In the genomic region with DNA sequence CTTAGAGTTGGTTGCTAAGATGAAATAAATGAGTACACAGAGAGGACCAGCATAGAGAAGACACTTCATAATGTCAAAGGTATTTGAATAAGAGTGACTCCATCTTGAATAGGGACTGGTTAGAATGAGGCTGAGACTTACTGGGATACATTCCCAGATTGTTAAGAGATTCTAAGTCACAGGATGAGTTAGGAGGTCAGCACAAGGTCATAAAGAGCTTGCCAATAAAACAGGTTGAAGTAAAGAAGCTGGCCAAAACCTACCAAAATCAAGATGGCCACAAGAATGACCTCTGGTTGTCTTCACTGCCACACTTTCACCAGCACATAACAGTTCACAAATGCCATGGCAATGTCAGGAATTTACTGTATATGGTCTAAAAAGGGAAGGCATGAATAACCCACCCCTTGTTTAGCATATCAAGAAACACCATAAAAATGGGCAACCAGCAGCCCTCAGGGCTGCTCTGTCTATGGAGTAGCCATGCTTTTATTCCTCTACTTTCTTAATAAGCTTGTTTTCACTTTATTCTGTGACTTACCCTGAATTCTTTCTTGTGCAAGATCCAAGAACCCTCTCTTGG, we compare ENCODE assay signal across 14 cellular contexts. TPM values are rescaled to one million over a fixed set of nuclear protein-coding genes. Genes with fewer than 3 reads are reported as not detected.
DNase-seq lines count a peak whose midpoint lies in the region; ATAC-seq, FAIRE-seq and TF ChIP-seq lines count a peak whose summit lies in the region.
"Had no signal": no experiment of that assay in that cellular context is flagged by ENCODE, and none has a peak within 500 bp of the region (broad histone marks: within the 10 kb centered on the region; RNA-seq: fewer than 3 reads in every experiment).

No MANE protein-coding gene starts in this region.

- no peaks in the 10 kb centered on the region for H3K9me3 Mint-ChIP-seq in Calu3 (ENCODE audit: low read depth, unreplicated experiment)
- H3K9me3 Mint-ChIP-seq in endodermal cell = no peaks in the 10 kb centered on the region

- no peak for DNase-seq in Calu3
- no peak for DNase-seq in endodermal cell
- DNase-seq in pancreas = no peak
- no peak for DNase-seq in posterior cingulate gyrus
- no peak for DNase-seq in SHP77 (lab: John Stamatoyannopoulos, UW)
- DNase-seq: NCI-H1105, NCI-H187, NCI-H526 treated with DMSO at 0.1 percent for 48 hours had no signal

- intact Hi-C loops in Calu3 (cut with micrococcal nuclease; ENCODE audit: unreplicated experiment) (loop anchor here (5.0 kb wide), 1 partner anchor 264 kb away; no protein-coding TSS in a partner anchor), pancreas (cut with DNase I) (no loop called here), posterior cingulate gyrus (cut with DNase I) (no loop called here)

- no peak for ATAC-seq in pancreas
- ATAC-seq in GM18505 (IDR thresholded peaks at IDR 0.05; ENCODE audit: unreplicated experiment) = no peak
- ATAC-seq in HG02763 (IDR thresholded peaks at IDR 0.05; ENCODE audit: unreplicated experiment) = no peak
- ATAC-seq: HCT116 had no signal

- H3K4me3 ChIP-seq in HUES64 (ENCODE audit: low read length) (no peak overlapping the region), endodermal cell (ENCODE audit: low read length) (no peak overlapping the region), pancreas (no peak overlapping the region)
- H3K4me3 ChIP-seq: A549 had no signal

- H3K36me3 ChIP-seq in HUES64 (ENCODE audit: insufficient read depth, low read length) = no peaks in the 10 kb centered on the region
- no peaks in the 10 kb centered on the region for H3K36me3 ChIP-seq in endodermal cell (ENCODE audit: control insufficient read depth, insufficient read depth, low read length)
- no peaks in the 10 kb centered on the region for H3K36me3 ChIP-seq in pancreas

- H3K27me3 ChIP-seq in HUES64 (ENCODE audit: insufficient read depth, low read length) = no peaks in the 10 kb centered on the region
- peaks cover 57% of the 10 kb centered on the region for H3K27me3 ChIP-seq in endodermal cell (ENCODE audit: control insufficient read depth, insufficient read depth, low read length, poor library complexity, severe bottlenecking)
- no peaks in the 10 kb centered on the region for H3K27me3 ChIP-seq in pancreas

- H3K36me3 Mint-ChIP-seq in Calu3 (ENCODE audit: insufficient read depth, unreplicated experiment) (no peaks in the 10 kb centered on the region), endodermal cell (ENCODE audit: low read depth) (no peaks in the 10 kb centered on the region)

- H3K9me3 ChIP-seq in HUES64 (ENCODE audit: insufficient read depth, low read depth, low read length) (no peaks in the 10 kb centered on the region), endodermal cell (ENCODE audit: control insufficient read depth, low read length) (no peaks in the 10 kb centered on the region), pancreas (no peaks in the 10 kb centered on the region)
- H3K9me3 ChIP-seq: A549 had no signal

- H3K27ac Mint-ChIP-seq in Calu3 (ENCODE audit: unreplicated experiment) (peak overlapping the region; percentile 61), endodermal cell (no peak overlapping the region)

- TF ChIP-seq POLR2A in GM18505 (IDR thresholded peaks at IDR 0.05; ENCODE audit: borderline replicate concordance, extremely low read depth, insufficient read depth, insufficient read length) = no peak

- H3K4me1 ChIP-seq in HUES64 (ENCODE audit: insufficient read depth, low read length) (peaks cover 44% of the 10 kb centered on the region), endodermal cell (ENCODE audit: control insufficient read depth, insufficient read depth, low read length) (peaks cover 10% of the 10 kb centered on the region), pancreas (peaks cover 6 to 21% (median 16%) of the 10 kb centered on the region in 3 donors)
- H3K4me1 ChIP-seq: A549 had no signal

- no peak overlapping the region for H3K4me3 Mint-ChIP-seq in Calu3 (ENCODE audit: low read depth, unreplicated experiment)
- no peak overlapping the region for H3K4me3 Mint-ChIP-seq in endodermal cell
- H3K4me3 Mint-ChIP-seq: CD14-positive monocyte had no signal

- H3K9ac ChIP-seq in HUES64 (ENCODE audit: low read depth, low read length) = no peak overlapping the region
- no peak overlapping the region for H3K9ac ChIP-seq in endodermal cell (ENCODE audit: extremely low read depth, low read length, poor library complexity, severe bottlenecking)

- CTCF ChIA-PET in Calu3 (lab: Charles Lee) = no interaction called here

- no peak for FAIRE-seq in pancreas (lab: Jason Lieb, UNC)
- FAIRE-seq: A549 had no signal

- H3K4me1 Mint-ChIP-seq in Calu3 (ENCODE audit: low read depth, unreplicated experiment) (peaks cover 56% of the 10 kb centered on the region), endodermal cell (peaks cover 30% of the 10 kb centered on the region)

- TF ChIP-seq CTCF in Calu3 (IDR thresholded peaks at IDR 0.05; ENCODE audit: unreplicated experiment) = no peak
- no peak for TF ChIP-seq CTCF in endodermal cell (conservative IDR thresholded peaks at IDR 0.05)
- TF ChIP-seq CTCF in pancreas (IDR thresholded peaks at IDR 0.05) = no peak

- H3K27ac ChIP-seq in HUES64 (ENCODE audit: low read depth, low read length) = peak overlapping the region; percentile 79; the same call in 1 of the 2 replicates
- H3K27ac ChIP-seq in endodermal cell (ENCODE audit: low read depth, low read length) = peak overlapping the region; percentile 22
- H3K27ac ChIP-seq in pancreas = peak overlapping the region in 3 of 4 donors; percentile 64 to 77 (median 66)
- H3K27ac ChIP-seq: A549 had no signal

- BruUV-seq in Calu3 (replicated peaks; lab: Mats Ljungman, UMichigan) = no TSS peak

- no peaks in the 10 kb centered on the region for H3K27me3 Mint-ChIP-seq in Calu3 (ENCODE audit: unreplicated experiment)
- H3K27me3 Mint-ChIP-seq in endodermal cell (ENCODE audit: insufficient read depth) = peaks cover 57% of the 10 kb centered on the region

RNA-seq across cellular contexts. Expression of a gene that starts 8.3 kb away (rescaled TPM):
- total RNA-seq in Calu3 (2022) (167 and 235 TPM in 2 replicates), endodermal cell (1 to 10 TPM in 1 of 2 donors, not detected in 1; 1.2 TPM), pancreas (100 to 1,000 TPM in 4 of 6 donors, 10 to 100 TPM in 2; 45.0 to 328 (median 170) TPM)
- polyA plus RNA-seq in HUES64 (2013, experiment 1 of 2) = 5.8 TPM
- 14.0 TPM for polyA plus RNA-seq in HUES64 (2013, experiment 2 of 2)
- 1.2 TPM for polyA plus RNA-seq in endodermal cell (2013, experiment 1 of 2)
- 0.91 TPM for polyA plus RNA-seq in endodermal cell (2013, experiment 2 of 2)
- polyA plus RNA-seq in pancreas = 100 to 1,000 TPM in 1 of 2 donors, 10 to 100 TPM in 1; 45.7 to 246 TPM

RNA-seq across cellular contexts. Expression of a gene that starts 30.2 kb away (rescaled TPM):
- total RNA-seq in Calu3 (2022) (not detected in 2 replicates), endodermal cell (not detected), pancreas (not detected)
- polyA plus RNA-seq in HUES64 (2013, experiment 1 of 2) = not detected
- polyA plus RNA-seq in HUES64 (2013, experiment 2 of 2) = not detected
- polyA plus RNA-seq in endodermal cell (2013, experiment 1 of 2) = not detected
- not detected for polyA plus RNA-seq in endodermal cell (2013, experiment 2 of 2)
- polyA plus RNA-seq in pancreas = not detected
- polyA plus RNA-seq: A549, CD14-positive monocyte had no signal

RNA-seq across cellular contexts. Expression of a gene that starts 55.9 kb away (rescaled TPM):
- total RNA-seq in Calu3 (2022) (not detected in 2 replicates), endodermal cell (under 1 TPM in 1 of 2 donors, not detected in 1; 0.70 TPM), pancreas (not detected)
- polyA plus RNA-seq in HUES64 (2013, experiment 1 of 2) = 0.30 TPM
- polyA plus RNA-seq in HUES64 (2013, experiment 2 of 2) = 0.38 TPM
- polyA plus RNA-seq in endodermal cell (2013, experiment 1 of 2) = not detected
- not detected for polyA plus RNA-seq in endodermal cell (2013, experiment 2 of 2)
- polyA plus RNA-seq in pancreas = not detected
- polyA plus RNA-seq: A549, CD14-positive monocyte had no signal

Comparison
In these comparisons a context has a peak if more than half of its experiments do, and no peak if none do; other contexts are left out.
1. H3K27ac ChIP-seq: peak in every context shown above with its lines; median percentile 79 in HUES64; 66 in pancreas; 22 in endodermal cell.
2. RNA of a gene that starts 8.3 kb away (total RNA-seq): 167 to 235 TPM in Calu3 and 45.0 to 328 TPM in pancreas; 1.2 TPM in endodermal cell; every median in the first group is over 10 times any median in the second.